Comparison of ENCODE assay signal across 8 cellular contexts in genomic region chr11:62880803-62881578, GRCh38. TPM values are rescaled to one million over a fixed set of nuclear protein-coding genes. Genes with fewer than 3 reads are reported as not detected.
DNase-seq lines count a peak whose midpoint lies in the region; ATAC-seq and TF ChIP-seq lines count a peak whose summit lies in the region.

TSS of gene SLC3A2 (plus strand) at chr11:62880896. CDS start at chr11:62881024, 128 bp downstream.

- no peaks in the 10 kb centered on the region for H3K27me3 Mint-ChIP-seq in activated naive CD4-positive, alpha-beta T cell treated with anti-CD3 and anti-CD28 coated beads for 36 hours (ENCODE audit: low read depth)

- ATAC-seq in omental fat pad (ENCODE audit: low FRiP score), result peak; percentile 84

- H3K36me3 Mint-ChIP-seq in activated naive CD4-positive, alpha-beta T cell treated with anti-CD3 and anti-CD28 coated beads for 36 hours (ENCODE audit: low read depth), result peaks cover 66% of the 10 kb centered on the region

- H3K4me1 ChIP-seq in testis, result peaks cover 23% of the 10 kb centered on the region

- no peaks in the 10 kb centered on the region for H3K9me3 ChIP-seq in testis

- DNase-seq in GM03348 (ENCODE audit: low spot score) (peak; percentile 94), H4 (ENCODE audit: low spot score) (peak; percentile 79), LoVo (ENCODE audit: low spot score) (peak; percentile 91), SK-N-DZ (ENCODE audit: low spot score) (peak; percentile 83), germinal center (ENCODE audit: low spot score) (peak; percentile 88), omental fat pad (ENCODE audit: low spot score) (peak; percentile 48), testis (peak; percentile 93)
- DNase-seq in activated naive CD4-positive, alpha-beta T cell treated with anti-CD3 and anti-CD28 coated beads for 36 hours, result peak; percentile 82

- peaks cover 49% of the 10 kb centered on the region for H3K4me1 Mint-ChIP-seq in activated naive CD4-positive, alpha-beta T cell treated with anti-CD3 and anti-CD28 coated beads for 36 hours (ENCODE audit: low read depth)

- peak within 1 kb of the TSS; percentile 100 for H3K27ac Mint-ChIP-seq in activated naive CD4-positive, alpha-beta T cell treated with anti-CD3 and anti-CD28 coated beads for 36 hours

- CTCF ChIA-PET in activated naive CD4-positive, alpha-beta T cell treated with anti-CD3 and anti-CD28 coated beads for 36 hours (lab: Charles Lee), result interaction anchor here (0.6 to 1.7 kb wide), 11 partner anchors 24 to 326 kb away, joined by 3 to 10 read pairs (median 4); partner anchors contain the start of genes HNRNPUL2 and NXF1

- H3K4me3 Mint-ChIP-seq in activated naive CD4-positive, alpha-beta T cell treated with anti-CD3 and anti-CD28 coated beads for 36 hours, result peak within 1 kb of the TSS; percentile 100

- no peaks in the 10 kb centered on the region for H3K9me3 Mint-ChIP-seq in activated naive CD4-positive, alpha-beta T cell treated with anti-CD3 and anti-CD28 coated beads for 36 hours

- H3K27me3 ChIP-seq in testis, result no peaks in the 10 kb centered on the region

- peak within 1 kb of the TSS; percentile 95 to 97 for H3K27ac ChIP-seq in testis

- TF ChIP-seq CTCF in omental fat pad (IDR thresholded peaks at IDR 0.05) (peak in 2 of 3 donors; percentile 3 to 16), testis (IDR thresholded peaks at IDR 0.05) (peak; percentile 32 to 71 (median 70))

- no peaks in the 10 kb centered on the region for H3K36me3 ChIP-seq in testis (ENCODE audit: low read depth, missing control alignments)

- TF ChIP-seq POLR2A in testis (IDR thresholded peaks at IDR 0.05), result peak; percentile 96

- peak within 1 kb of the TSS; percentile 94 to 100 for H3K4me3 ChIP-seq in testis

- WGBS in testis, 2 donors, result 0% methylated on average over 12 to 51 of the region's 69 CpGs

- intact Hi-C loops in activated naive CD4-positive, alpha-beta T cell treated with anti-CD3 and anti-CD28 coated beads for 36 hours (cut with micrococcal nuclease), result loop anchor here (1.0 to 2.0 kb wide), 10 partner anchors 25 to 280 kb away; partner anchors contain the start of genes HNRNPUL2, MTA2, NXF1 and POLR2G
- intact Hi-C loops in testis (cut with DNase I; ENCODE audit: low total_unique reads), result no loop called here

RNA-seq across cellular contexts. Expression of gene SLC3A2, which starts in this region (rescaled TPM):
- total RNA-seq in H4 (2014; rRNA removed; shearing (Covaris generic)), result 478 and 499 TPM in 2 replicates
- 119 and 124 TPM in 2 replicates for polyA plus RNA-seq in SK-N-DZ (2014; cell fraction: cytosol; rRNA removed)
- 182 and 202 TPM in 2 replicates for polyA plus RNA-seq in SK-N-DZ (2014; cell fraction: nucleus; rRNA removed)
- 100 to 1,000 TPM; 419 to 472 TPM for total RNA-seq in activated naive CD4-positive, alpha-beta T cell treated with anti-CD3 and anti-CD28 coated beads for 36 hours
- 100 to 1,000 TPM; 110 to 239 (median 191) TPM for total RNA-seq in omental fat pad
- 100 to 1,000 TPM; 227 to 271 TPM for total RNA-seq in testis
- 166 TPM for polyA plus RNA-seq in testis (ENCODE audit: insufficient read depth, low read depth, low replicate concordance)

Comparison
In these comparisons a context has a peak if more than half of its experiments do, and no peak if none do; other contexts are left out.
1. Peak in every context shown above with its lines: DNase-seq, ATAC-seq, H3K4me3 ChIP-seq and H3K27ac ChIP-seq.